In genomic region chr3:14178247-14179113, GRCh38 we compare ENCODE assay signal across 8 cellular contexts. TPM values are rescaled to one million over a fixed set of nuclear protein-coding genes. Genes with fewer than 3 reads are reported as not detected.
DNase-seq lines count a peak whose midpoint lies in the region; ATAC-seq and TF ChIP-seq lines count a peak whose summit lies in the region.

Gene LSM3 (plus strand): TSS chr3:14178817. CDS start chr3:14178861, 44 bp downstream.
Gene XPC (minus strand): TSS chr3:14178601. CDS start chr3:14178568, 33 bp downstream.

- H3K27me3 Mint-ChIP-seq in activated T-helper 2 cell treated with anti-CD3 and anti-CD28 coated beads, Interferon-gamma antibody, Interleukin-2, Interleukin-4, amounts not matched to agents 10 μg/mL and 5 μg/mL and 100 μg/mL, durations not matched to agents 14 hours and 24 hours and 36 hours (ENCODE audit: low read depth): no peaks in the 10 kb centered on the region
- H3K27me3 Mint-ChIP-seq in naive thymus-derived CD4-positive, alpha-beta T cell: peaks cover 0 to 2% (median 0%) of the 10 kb centered on the region in 5 donors
- no peaks in the 10 kb centered on the region for H3K27me3 Mint-ChIP-seq in stimulated activated naive B cell treated with anti-CD40 and anti-IgM and Interleukin-4, amounts not matched to agents 10 μg/mL and 1 μg/mL and 100 μg/mL, for 72 hours

- no peaks in the 10 kb centered on the region for H3K9me3 ChIP-seq in RWPE2 (ENCODE audit: severe bottlenecking)
- H3K9me3 ChIP-seq in fibroblast of lung (ENCODE audit: control insufficient read depth, insufficient read depth, low read depth, low read length): no peaks in the 10 kb centered on the region
- H3K9me3 ChIP-seq in naive thymus-derived CD4-positive, alpha-beta T cell (ENCODE audit: control insufficient read depth in 2 of 3, low read length in 3 of 3): no peaks in the 10 kb centered on the region

- H3K4me1 Mint-ChIP-seq in activated T-helper 2 cell treated with anti-CD3 and anti-CD28 coated beads, Interferon-gamma antibody, Interleukin-2, Interleukin-4, amounts not matched to agents 10 μg/mL and 5 μg/mL and 100 μg/mL, durations not matched to agents 14 hours and 24 hours and 36 hours (ENCODE audit: low read depth): peaks cover 55% of the 10 kb centered on the region
- H3K4me1 Mint-ChIP-seq in naive thymus-derived CD4-positive, alpha-beta T cell: peaks cover 45 to 85% (median 82%) of the 10 kb centered on the region in 7 donors
- peaks cover 33 to 55% of the 10 kb centered on the region in 2 donors for H3K4me1 Mint-ChIP-seq in stimulated activated naive B cell treated with anti-CD40 and anti-IgM and Interleukin-4, amounts not matched to agents 10 μg/mL and 1 μg/mL and 100 μg/mL, for 72 hours

- intact Hi-C loops in activated T-helper 2 cell treated with anti-CD3 and anti-CD28 coated beads, Interferon-gamma antibody, Interleukin-2, Interleukin-4, amounts not matched to agents 10 μg/mL and 5 μg/mL and 100 μg/mL, durations not matched to agents 14 hours and 24 hours and 36 hours (cut with micrococcal nuclease): loop anchor here (1.0 to 10.0 kb wide), 9 partner anchors 34 to 769 kb away; partner anchors contain the start of genes CCDC174, CHCHD4, NR2C2 and SLC6A6
- intact Hi-C loops in naive thymus-derived CD4-positive, alpha-beta T cell (cut with micrococcal nuclease): loop anchor here (1.0 to 5.0 kb wide), 16 partner anchors 34 to 1516 kb away; partner anchors contain the start of genes CCDC174 (in 2 of the 2), CHCHD4 (in 2 of the 2), HDAC11 (in 2 of the 2) and RAF1 (in 2 of the 2)

- H3K36me3 ChIP-seq in RWPE2 (ENCODE audit: low read depth): peaks cover 27% of the 10 kb centered on the region
- no peaks in the 10 kb centered on the region for H3K36me3 ChIP-seq in fibroblast of lung (ENCODE audit: control insufficient read depth, insufficient read depth, low read length)
- peaks cover 0 to 22% (median 9%) of the 10 kb centered on the region in 3 experiments for H3K36me3 ChIP-seq in naive thymus-derived CD4-positive, alpha-beta T cell (ENCODE audit: control insufficient read depth in 2 of 3, insufficient read depth in 3 of 3, low read length in 3 of 3)

- TF ChIP-seq CTCF in RWPE2 (IDR thresholded peaks at IDR 0.05; ENCODE audit: poor library complexity, severe bottlenecking): no peak
- no peak for TF ChIP-seq CTCF in fibroblast of lung (conservative IDR thresholded peaks at IDR 0.05 in 1 of 2, IDR thresholded peaks at IDR 0.05 in 1 of 2; ENCODE audit: low read depth in 1 of 2, low read length in 2 of 2)

- H4K20me1 ChIP-seq in fibroblast of lung (ENCODE audit: control insufficient read depth, extremely low read depth, insufficient read depth, low read length): no peaks in the 10 kb centered on the region

- peaks cover 30% of the 10 kb centered on the region for H3K36me3 Mint-ChIP-seq in activated T-helper 2 cell treated with anti-CD3 and anti-CD28 coated beads, Interferon-gamma antibody, Interleukin-2, Interleukin-4, amounts not matched to agents 10 μg/mL and 5 μg/mL and 100 μg/mL, durations not matched to agents 14 hours and 24 hours and 36 hours (ENCODE audit: low read depth)
- peaks cover 4 to 30% (median 17%) of the 10 kb centered on the region in 5 donors for H3K36me3 Mint-ChIP-seq in naive thymus-derived CD4-positive, alpha-beta T cell
- peaks cover 2 to 19% of the 10 kb centered on the region in 2 donors for H3K36me3 Mint-ChIP-seq in stimulated activated naive B cell treated with anti-CD40 and anti-IgM and Interleukin-4, amounts not matched to agents 10 μg/mL and 1 μg/mL and 100 μg/mL, for 72 hours

- peak within 1 kb of the TSS; percentile 89 for H3K4me3 Mint-ChIP-seq in activated T-helper 2 cell treated with anti-CD3 and anti-CD28 coated beads, Interferon-gamma antibody, Interleukin-2, Interleukin-4, amounts not matched to agents 10 μg/mL and 5 μg/mL and 100 μg/mL, durations not matched to agents 14 hours and 24 hours and 36 hours (ENCODE audit: low read depth)
- H3K4me3 Mint-ChIP-seq in naive thymus-derived CD4-positive, alpha-beta T cell: peak within 1 kb of the TSS; percentile 94 to 100 (median 98)
- peak within 1 kb of the TSS; percentile 92 to 98 for H3K4me3 Mint-ChIP-seq in stimulated activated naive B cell treated with anti-CD40 and anti-IgM and Interleukin-4, amounts not matched to agents 10 μg/mL and 1 μg/mL and 100 μg/mL, for 72 hours

- peak within 1 kb of the TSS; percentile 72 for H2AFZ ChIP-seq in fibroblast of lung (ENCODE audit: low read length)

- H3K9me3 Mint-ChIP-seq in activated T-helper 2 cell treated with anti-CD3 and anti-CD28 coated beads, Interferon-gamma antibody, Interleukin-2, Interleukin-4, amounts not matched to agents 10 μg/mL and 5 μg/mL and 100 μg/mL, durations not matched to agents 14 hours and 24 hours and 36 hours: no peaks in the 10 kb centered on the region
- peaks cover 0 to 3% (median 0%) of the 10 kb centered on the region in 11 donors for H3K9me3 Mint-ChIP-seq in naive thymus-derived CD4-positive, alpha-beta T cell
- no peaks in the 10 kb centered on the region for H3K9me3 Mint-ChIP-seq in stimulated activated naive B cell treated with anti-CD40 and anti-IgM and Interleukin-4, amounts not matched to agents 10 μg/mL and 1 μg/mL and 100 μg/mL, for 72 hours

- peaks cover 47% of the 10 kb centered on the region for H3K79me2 ChIP-seq in fibroblast of lung (ENCODE audit: control insufficient read depth, insufficient read depth, low read length)

- peak within 1 kb of the TSS; percentile 65 for H3K27ac ChIP-seq in RWPE2 (ENCODE audit: poor library complexity, severe bottlenecking)
- peak within 1 kb of the TSS; percentile 98 for H3K27ac ChIP-seq in fibroblast of lung (ENCODE audit: insufficient read depth, low read length)
- peak within 1 kb of the TSS; percentile 99 for H3K27ac ChIP-seq in naive thymus-derived CD4-positive, alpha-beta T cell (ENCODE audit: low read depth, low read length)

- H3K27me3 ChIP-seq in RWPE2 (ENCODE audit: insufficient read depth, poor library complexity, severe bottlenecking) (no peaks in the 10 kb centered on the region), fibroblast of lung (ENCODE audit: control insufficient read depth, insufficient read depth, low read length) (no peaks in the 10 kb centered on the region)
- H3K27me3 ChIP-seq in naive thymus-derived CD4-positive, alpha-beta T cell (ENCODE audit: control insufficient read depth in 2 of 2, insufficient read depth in 2 of 2, low read length in 2 of 2): no peaks in the 10 kb centered on the region

- peaks cover 26% of the 10 kb centered on the region for H3K4me1 ChIP-seq in RWPE2 (ENCODE audit: insufficient read depth, poor library complexity, severe bottlenecking)
- peaks cover 2% of the 10 kb centered on the region for H3K4me1 ChIP-seq in fibroblast of lung (ENCODE audit: control insufficient read depth, extremely low read depth, insufficient read depth, low read length)
- peaks cover 37 to 48% of the 10 kb centered on the region in 2 donors for H3K4me1 ChIP-seq in naive thymus-derived CD4-positive, alpha-beta T cell (ENCODE audit: control insufficient read depth in 2 of 2, insufficient read depth in 2 of 2, low read length in 2 of 2)

- H3K4me3 ChIP-seq in RWPE2 (ENCODE audit: severe bottlenecking) (peak within 1 kb of the TSS; percentile 57), fibroblast of lung (replicated peaks in 1 of 4; ENCODE audit: control extremely low read depth in 1 of 4, insufficient read depth in 1 of 4, low read depth in 3 of 4, low read length in 4 of 4) (peak within 1 kb of the TSS; percentile 72 to 91 (median 78))
- H3K4me3 ChIP-seq in naive thymus-derived CD4-positive, alpha-beta T cell (ENCODE audit: low read length): peak within 1 kb of the TSS; percentile 68

- peak within 1 kb of the TSS; percentile 89 for H3K4me2 ChIP-seq in fibroblast of lung (ENCODE audit: extremely low read depth, insufficient read depth, low read length)

- peak within 1 kb of the TSS; percentile 99 for H3K27ac Mint-ChIP-seq in activated T-helper 2 cell treated with anti-CD3 and anti-CD28 coated beads, Interferon-gamma antibody, Interleukin-2, Interleukin-4, amounts not matched to agents 10 μg/mL and 5 μg/mL and 100 μg/mL, durations not matched to agents 14 hours and 24 hours and 36 hours
- peak within 1 kb of the TSS; percentile 96 to 100 (median 99) for H3K27ac Mint-ChIP-seq in naive thymus-derived CD4-positive, alpha-beta T cell
- peak within 1 kb of the TSS; percentile 100 for H3K27ac Mint-ChIP-seq in stimulated activated naive B cell treated with anti-CD40 and anti-IgM and Interleukin-4, amounts not matched to agents 10 μg/mL and 1 μg/mL and 100 μg/mL, for 72 hours

- DNase-seq in EH (ENCODE audit: low read depth) (peak; percentile 99), H4 (ENCODE audit: low spot score) (peak; percentile 97), LoVo (ENCODE audit: low spot score) (peak; percentile 98), RWPE2 (ENCODE audit: low spot score) (peak; percentile 91), fibroblast of lung (ENCODE audit: low read depth in 2 of 2) (peak; percentile 98 to 100)
- peak; percentile 97 for DNase-seq in activated T-helper 2 cell treated with anti-CD3 and anti-CD28 coated beads, Interferon-gamma antibody, Interleukin-2, Interleukin-4, amounts not matched to agents 10 μg/mL and 5 μg/mL and 100 μg/mL, durations not matched to agents 14 hours and 24 hours and 36 hours (ENCODE audit: low spot score)
- peak; percentile 98 to 100 (median 99) for DNase-seq in naive thymus-derived CD4-positive, alpha-beta T cell
- DNase-seq in stimulated activated naive B cell treated with anti-CD40 and anti-IgM and Interleukin-4, amounts not matched to agents 10 μg/mL and 1 μg/mL and 100 μg/mL, for 72 hours: peak; percentile 97

- POLR2A ChIA-PET in naive thymus-derived CD4-positive, alpha-beta T cell (lab: Charles Lee): interaction anchor here (0.5 to 3.8 kb wide), 29 partner anchors 8 to 1692 kb away, joined by 3 to 92 read pairs (median 5); partner anchors contain the start of genes CCDC174, CHCHD4, HDAC11 and NR2C2

- ATAC-seq in RWPE2 (ENCODE audit: low read depth): peak; percentile 91
- peak; percentile 98 for ATAC-seq in naive thymus-derived CD4-positive, alpha-beta T cell
- ATAC-seq in stimulated activated naive B cell treated with anti-CD40 and anti-IgM and Interleukin-4, amounts not matched to agents 10 μg/mL and 1 μg/mL and 100 μg/mL, for 72 hours (replicated peaks): peak; percentile 94 to 96

- CTCF ChIA-PET in naive thymus-derived CD4-positive, alpha-beta T cell (lab: Charles Lee): interaction anchor here (0.6 to 1.5 kb wide), 9 partner anchors 25 to 521 kb away, joined by 3 to 5 read pairs (median 4); partner anchors contain the start of genes CHCHD4 and TMEM43

- H3K9ac ChIP-seq in fibroblast of lung (ENCODE audit: insufficient read depth, low read length): peak within 1 kb of the TSS; percentile 98

RNA-seq across cellular contexts. Expression of gene LSM3, which starts in this region (rescaled TPM):
- total RNA-seq in H4 (2014; rRNA removed; shearing (Covaris generic)): 39.2 and 42.7 TPM in 2 replicates
- 15.1 and 18.3 TPM in 2 replicates for total RNA-seq in activated T-helper 2 cell treated with anti-CD3 and anti-CD28 coated beads, Interferon-gamma antibody, Interleukin-2, Interleukin-4, amounts not matched to agents 10 μg/mL and 5 μg/mL and 100 μg/mL, durations not matched to agents 14 hours and 24 hours and 36 hours
- total RNA-seq in fibroblast of lung: 5.1 and 5.9 TPM in 2 replicates
- polyA plus RNA-seq in fibroblast of lung: 14.9 and 20.0 TPM in 2 replicates
- polyA plus RNA-seq in fibroblast of lung (2012): 17.8 and 21.3 TPM in 2 replicates
- 0.44 and 3.1 TPM in 2 replicates for polyA minus RNA-seq in fibroblast of lung (ENCODE audit: low replicate concordance)
- 10 to 100 TPM in 1 of 5 experiments, 1 to 10 TPM in 4; 6.0 to 14.1 (median 8.0) TPM for total RNA-seq in naive thymus-derived CD4-positive, alpha-beta T cell
- 10 to 100 TPM; 10.5 to 26.2 TPM for polyA plus RNA-seq in naive thymus-derived CD4-positive, alpha-beta T cell

RNA-seq across cellular contexts. Expression of gene XPC, which starts in this region (rescaled TPM):
- 17.1 and 22.5 TPM in 2 replicates for total RNA-seq in H4 (2014; rRNA removed; shearing (Covaris generic))
- 31.4 and 33.2 TPM in 2 replicates for total RNA-seq in activated T-helper 2 cell treated with anti-CD3 and anti-CD28 coated beads, Interferon-gamma antibody, Interleukin-2, Interleukin-4, amounts not matched to agents 10 μg/mL and 5 μg/mL and 100 μg/mL, durations not matched to agents 14 hours and 24 hours and 36 hours
- total RNA-seq in fibroblast of lung: 64.5 and 95.6 TPM in 2 replicates
- 18.4 and 19.0 TPM in 2 replicates for polyA plus RNA-seq in fibroblast of lung
- 25.8 and 29.0 TPM in 2 replicates for polyA plus RNA-seq in fibroblast of lung (2012)
- 24.4 and 26.2 TPM in 2 replicates for polyA minus RNA-seq in fibroblast of lung (ENCODE audit: low replicate concordance)
- 10 to 100 TPM; 56.3 to 94.8 (median 78.1) TPM for total RNA-seq in naive thymus-derived CD4-positive, alpha-beta T cell
- polyA plus RNA-seq in naive thymus-derived CD4-positive, alpha-beta T cell: 10 to 100 TPM; 50.0 to 54.2 TPM

Comparison
In these comparisons a context has a peak if more than half of its experiments do, and no peak if none do; other contexts are left out.
1. Peak in every context shown above with its lines: DNase-seq, ATAC-seq, H3K4me3 ChIP-seq and H3K27ac ChIP-seq.